ENCODE assay signal across 23 cellular contexts in the genomic region with DNA sequence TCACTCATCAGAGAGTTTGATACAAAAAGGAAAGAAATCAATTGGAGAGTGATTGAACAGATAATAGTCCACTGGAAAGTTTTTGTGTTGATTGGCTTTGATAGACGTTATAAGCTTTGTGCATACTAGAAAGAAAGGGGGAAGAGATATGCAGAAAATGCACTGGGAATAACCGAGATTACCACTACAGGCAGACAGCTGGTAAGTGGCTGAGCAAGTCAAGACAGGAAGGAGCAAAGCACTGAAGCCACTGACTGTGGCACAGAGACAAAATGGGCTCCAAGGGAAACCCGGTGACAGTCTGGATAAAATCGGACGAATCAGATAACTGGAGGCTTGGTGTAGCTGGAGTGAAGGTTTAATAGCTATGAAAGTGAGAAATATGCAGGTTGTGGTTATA.
A peak's percentile ranks its signal among the peaks of the same experiment; 100 is the strongest.
DNase-seq lines count a peak whose midpoint lies in the region; ATAC-seq and TF ChIP-seq lines count a peak whose summit lies in the region.
"Had no signal": no experiment of that assay in that cellular context is flagged by ENCODE, and none has a peak within 500 bp of the region (broad histone marks: within the 10 kb centered on the region; RNA-seq: fewer than 3 reads in every experiment).

No MANE protein-coding gene starts in this region.

- no peaks in the 10 kb centered on the region for H3K9me2 ChIP-seq in PC-3 (replicated peaks; ENCODE audit: low read length)

- no peak overlapping the region for H2BK12ac ChIP-seq in H9 (ENCODE audit: insufficient read length, low read depth, low read length)

- H4K5ac ChIP-seq in H9 (ENCODE audit: insufficient read length, low read depth, low read length), result no peak overlapping the region

- TF ChIP-seq CTCF in H9 (conservative IDR thresholded peaks at IDR 0.05) (no peak), PC-3 (conservative IDR thresholded peaks at IDR 0.05; ENCODE audit: low read depth, low read length) (no peak), epithelial cell of esophagus (IDR thresholded peaks at IDR 0.05; ENCODE audit: insufficient read depth, low read depth, low read length, missing control alignments) (no peak), neural progenitor cell (IDR thresholded peaks at IDR 0.05) (no peak)

- H3K9me3 Mint-ChIP-seq in H9, result no peaks in the 10 kb centered on the region
- no peaks in the 10 kb centered on the region for H3K9me3 Mint-ChIP-seq in neural progenitor cell
- H3K9me3 Mint-ChIP-seq: CD14-positive monocyte had no signal

- H3K79me1 ChIP-seq in H9 (ENCODE audit: insufficient read depth, low read depth, low read length, poor library complexity, severe bottlenecking), result no peaks in the 10 kb centered on the region

- no peaks in the 10 kb centered on the region for H3K4me1 ChIP-seq in H9 (ENCODE audit: insufficient read depth, low read length)
- H3K4me1 ChIP-seq in PC-3 (ENCODE audit: insufficient read depth, low read length), result no peaks in the 10 kb centered on the region
- peaks cover 21% of the 10 kb centered on the region for H3K4me1 ChIP-seq in neural progenitor cell
- H3K4me1 ChIP-seq: HAP-1 had no signal

- no peak overlapping the region for H3K23ac ChIP-seq in H9 (ENCODE audit: insufficient read length, low read depth, low read length)

- H3T11ph ChIP-seq in H9 (ENCODE audit: low read length), result no peak overlapping the region

- H3K4me2 ChIP-seq in H9 (ENCODE audit: insufficient read depth, insufficient read length, low read length) (no peak overlapping the region), PC-3 (ENCODE audit: low read length) (no peak overlapping the region), neural progenitor cell (no peak overlapping the region)

- H4K91ac ChIP-seq in H9 (ENCODE audit: insufficient read length, low read depth, low read length), result no peak overlapping the region

- no peak overlapping the region for H2BK15ac ChIP-seq in H9 (ENCODE audit: low read depth, low read length)

- H2BK5ac ChIP-seq in H9 (ENCODE audit: insufficient read length, low read length), result no peak overlapping the region

- H3K4me3 ChIP-seq in PC-3 (ENCODE audit: low read length), result no peak overlapping the region
- H3K4me3 ChIP-seq in epithelial cell of esophagus (ENCODE audit: low read length), result no peak overlapping the region
- H3K4me3 ChIP-seq in neural progenitor cell, result no peak overlapping the region
- H3K4me3 ChIP-seq: GM12878, HAP-1 had no signal

- H2BK120ac ChIP-seq in H9 (ENCODE audit: low read depth, low read length, poor library complexity, severe bottlenecking), result no peak overlapping the region

- POLR2A ChIA-PET in PC-3 (lab: Charles Lee; ENCODE audit: unreplicated experiment), result no interaction called here

- intact Hi-C loops in PC-3 (cut with micrococcal nuclease), result no loop called here

- no peak overlapping the region for H3K18ac ChIP-seq in H9 (ENCODE audit: insufficient read length, low read depth, low read length)

- H4K20me1 ChIP-seq in H9 (ENCODE audit: control insufficient read depth, insufficient read depth, insufficient read length), result no peaks in the 10 kb centered on the region
- H4K20me1 ChIP-seq in PC-3 (ENCODE audit: low read length), result no peaks in the 10 kb centered on the region
- no peaks in the 10 kb centered on the region for H4K20me1 ChIP-seq in neural progenitor cell (ENCODE audit: low read depth)

- DNase-seq in H9 (no peak), PC-3 (no peak), epithelial cell of esophagus (ENCODE audit: low read depth) (peak; percentile 18), neural progenitor cell (ENCODE audit: low spot score) (no peak), amygdala (lab: John Stamatoyannopoulos, UW) (no peak), NCI-H2029 (lab: John Stamatoyannopoulos, UW) (no peak), kidney tubule cell (ENCODE audit: low spot score) (no peak)
- DNase-seq: AML-193, IMR-90, Karpas-422, MM.1S, NCI-H1092, NCI-H146, NCI-H2081, NCI-H2227 treated with DMSO at 0.1 percent for 48 hours, NCI-H510A treated with DMSO at 0.1 percent for 48 hours, NCI-H774, T-helper 17 cell had no signal

- no peak overlapping the region for H3K56ac ChIP-seq in H9 (ENCODE audit: insufficient read length, low read depth, low read length)

- H2AFZ ChIP-seq in H9 (ENCODE audit: low read length) (peak overlapping the region; percentile 9), PC-3 (ENCODE audit: low read length) (peak overlapping the region; percentile 30; the same call in 1 of the 2 replicates), neural progenitor cell (replicated peaks) (peak overlapping the region; percentile 8)

- H3K4me1 Mint-ChIP-seq in H9 (peaks cover 8 to 9% of the 10 kb centered on the region in 2 experiments), neural progenitor cell (peaks cover 15% of the 10 kb centered on the region)
- H3K4me1 Mint-ChIP-seq: CD14-positive monocyte, T-helper 17 cell had no signal

- no peaks in the 10 kb centered on the region for H3K9me3 ChIP-seq in H9 (ENCODE audit: control insufficient read depth, low read depth, low read length)
- no peaks in the 10 kb centered on the region for H3K9me3 ChIP-seq in PC-3 (ENCODE audit: low read length)
- H3K9me3 ChIP-seq in neural progenitor cell (ENCODE audit: low read depth), result no peaks in the 10 kb centered on the region
- H3K9me3 ChIP-seq: HAP-1 had no signal

- H3K9ac ChIP-seq in H9 (ENCODE audit: extremely low read depth, insufficient read length, low read length) (no peak overlapping the region), PC-3 (ENCODE audit: low read length) (no peak overlapping the region), neural progenitor cell (no peak overlapping the region)

- WGBS in H9 (ENCODE audit: extremely low coverage, insufficient read length, low lambda C conversion rate), result no CpG with 5 or more reads among the region's 5 CpGs

- CTCF ChIA-PET in PC-3 (lab: Charles Lee), result no interaction called here

- H3K27ac ChIP-seq in H9 (ENCODE audit: insufficient read length, low read depth, low read length) (no peak overlapping the region), PC-3 (ENCODE audit: low read length) (no peak overlapping the region), neural progenitor cell (no peak overlapping the region)
- H3K27ac ChIP-seq: HL-60 had no signal

- ATAC-seq in PC-3, result no peak
- no peak for ATAC-seq in GM21423 (IDR thresholded peaks at IDR 0.05; ENCODE audit: unreplicated experiment)
- ATAC-seq: GM12878, T-helper 17 cell had no signal

- no peak overlapping the region for H3K4ac ChIP-seq in H9 (ENCODE audit: low read depth, low read length)

- no peak overlapping the region for H2AK5ac ChIP-seq in H9 (ENCODE audit: insufficient read length, low read length)

- no peak overlapping the region for H2BK20ac ChIP-seq in H9 (ENCODE audit: low read depth, low read length, poor library complexity, severe bottlenecking)

- no peak overlapping the region for H3K4me3 Mint-ChIP-seq in H9
- H3K4me3 Mint-ChIP-seq in neural progenitor cell, result no peak overlapping the region
- H3K4me3 Mint-ChIP-seq: CD14-positive monocyte, T-helper 17 cell had no signal

- BruUV-seq in PC-3 (replicated peaks; lab: Mats Ljungman, UMichigan), result no TSS peak

- no peak overlapping the region; a peak in 1 of 7 replicates for H3K27ac Mint-ChIP-seq in H9
- H3K27ac Mint-ChIP-seq in neural progenitor cell, result no peak overlapping the region
- H3K27ac Mint-ChIP-seq: CD14-positive monocyte, T-helper 17 cell had no signal

- no peaks in the 10 kb centered on the region for H3F3A ChIP-seq in PC-3 (ENCODE audit: low read length, unreplicated experiment)
- H3F3A ChIP-seq in neural progenitor cell (ENCODE audit: low read depth), result peaks cover 3% of the 10 kb centered on the region

- H4K8ac ChIP-seq in H9 (replicated peaks; ENCODE audit: insufficient read length, low read depth, low read length), result no peak overlapping the region

- no peak overlapping the region for H3K14ac ChIP-seq in H9 (ENCODE audit: insufficient read depth, low read length)

- H3K36me3 ChIP-seq in PC-3 (ENCODE audit: low read depth, low read length) (no peaks in the 10 kb centered on the region), neural progenitor cell (no peaks in the 10 kb centered on the region)
- H3K36me3 ChIP-seq: HAP-1 had no signal

- H3K27me3 Mint-ChIP-seq in H9 (ENCODE audit: low read depth) (no peaks in the 10 kb centered on the region), neural progenitor cell (ENCODE audit: insufficient read depth, low read depth) (peaks cover 2% of the 10 kb centered on the region)

- H3K23me2 ChIP-seq in H9 (ENCODE audit: insufficient read length, low read depth, low read length, poor library complexity, severe bottlenecking), result no peaks in the 10 kb centered on the region

- H3K79me2 ChIP-seq in H9 (ENCODE audit: insufficient read depth, low read length) (no peaks in the 10 kb centered on the region), PC-3 (ENCODE audit: low read length) (no peaks in the 10 kb centered on the region), neural progenitor cell (ENCODE audit: low read depth) (no peaks in the 10 kb centered on the region)

- H3K36me3 Mint-ChIP-seq in H9 (ENCODE audit: insufficient read depth in 1 of 3, low read depth in 3 of 3) (no peaks in the 10 kb centered on the region), neural progenitor cell (no peaks in the 10 kb centered on the region)
- H3K36me3 Mint-ChIP-seq: CD14-positive monocyte had no signal

- no peaks in the 10 kb centered on the region for H3K27me3 ChIP-seq in H9 (ENCODE audit: insufficient read depth, low read length)
- no peaks in the 10 kb centered on the region for H3K27me3 ChIP-seq in PC-3 (ENCODE audit: low read length)
- H3K27me3 ChIP-seq in neural progenitor cell, result no peaks in the 10 kb centered on the region
